8 cellular contexts compared by ENCODE assay signal in the genomic region with DNA sequence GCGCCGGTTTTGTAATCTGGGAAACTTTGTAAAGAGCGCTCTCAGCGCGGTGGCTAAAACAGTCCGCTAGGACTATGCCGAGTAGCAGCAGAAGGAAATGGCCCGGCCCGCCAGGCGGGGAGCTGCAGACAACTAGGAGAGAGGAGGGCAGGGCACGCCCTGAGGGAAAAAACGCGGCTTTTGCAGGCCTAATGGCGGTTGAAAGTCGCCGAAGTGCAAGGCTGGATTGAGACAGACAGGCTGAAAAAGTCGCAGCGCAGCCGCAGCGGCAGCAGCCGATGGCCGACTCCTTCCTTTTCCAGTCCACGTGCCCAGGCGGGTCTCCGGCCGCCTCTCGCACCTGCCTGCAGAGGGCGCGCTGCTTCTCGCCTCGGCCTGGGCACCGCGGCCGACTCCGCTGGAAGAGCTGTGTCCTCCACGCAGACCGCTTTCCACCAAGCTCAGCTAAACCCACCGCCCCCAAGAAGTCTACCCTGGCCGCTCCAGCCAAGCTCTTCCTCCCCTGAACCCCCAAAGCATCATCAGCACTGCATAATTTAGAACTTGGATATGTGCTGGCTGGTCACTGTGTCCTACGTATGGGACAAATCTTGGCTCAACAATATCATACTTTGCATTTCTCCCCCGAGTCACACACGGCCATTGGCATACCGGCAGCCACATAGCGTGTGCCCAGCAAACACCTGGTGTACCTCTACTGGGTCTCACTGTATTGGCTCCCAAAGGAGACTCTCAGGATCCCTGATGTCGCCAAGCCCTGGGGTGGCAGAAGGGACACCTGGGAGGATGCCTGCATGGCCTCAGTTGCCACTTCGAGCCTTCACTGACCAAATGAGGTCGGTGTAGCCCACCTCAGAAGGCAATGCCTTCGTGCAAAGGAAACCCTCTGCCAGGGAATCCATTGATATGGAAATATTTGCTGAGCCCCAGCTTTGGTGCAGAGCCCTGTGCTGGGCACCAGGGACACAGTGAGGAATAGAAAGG. TPM values are rescaled to one million over a fixed set of nuclear protein-coding genes. Genes with fewer than 3 reads are reported as not detected.
A peak's percentile ranks its signal among the peaks of the same experiment; 100 is the strongest.
DNase-seq lines count a peak whose midpoint lies in the region; ATAC-seq, FAIRE-seq and TF ChIP-seq lines count a peak whose summit lies in the region.

No MANE protein-coding gene starts in this region.

- H3K9ac ChIP-seq in NT2/D1 (ENCODE audit: insufficient read length, low read depth): peak overlapping the region; percentile 73
- H3K9ac ChIP-seq in fibroblast of lung (ENCODE audit: insufficient read depth, low read length): peak overlapping the region; percentile 7

- peaks cover 7% of the 10 kb centered on the region for H3K4me1 Mint-ChIP-seq in activated T-cell treated with anti-CD3 and anti-CD28 coated beads, Interleukin-2, amount 50 U/mL, for 4 hours (ENCODE audit: low read depth)
- peaks cover 2% of the 10 kb centered on the region for H3K4me1 Mint-ChIP-seq in nephron

- intact Hi-C loops in stomach (cut with DNase I; ENCODE audit: low total_unique reads): no loop called here

- no peaks in the 10 kb centered on the region for H3K9me3 ChIP-seq in A549
- no peaks in the 10 kb centered on the region for H3K9me3 ChIP-seq in NT2/D1 (ENCODE audit: insufficient read depth, low read length)
- H3K9me3 ChIP-seq in fibroblast of lung (ENCODE audit: control insufficient read depth, insufficient read depth, low read depth, low read length): no peaks in the 10 kb centered on the region
- no peaks in the 10 kb centered on the region for H3K9me3 ChIP-seq in stomach

- peak overlapping the region in 2 of 3 experiments; percentile 62 to 80 for H3K27ac Mint-ChIP-seq in nephron

- CTCF ChIA-PET in A549 (lab: Yijun Ruan, JAX): interaction anchor here (0.6 to 26.9 kb wide), 29 partner anchors 9 to 372 kb away, joined by 3 to 814 read pairs (median 4); a partner anchor contains a TSS

- no peak for TF ChIP-seq EP300 in A549 (IDR thresholded peaks at IDR 0.05)
- no peak for TF ChIP-seq EP300 in stomach (IDR thresholded peaks at IDR 0.05)

- TF ChIP-seq POLR2A in A549 (IDR thresholded peaks at IDR 0.05; ENCODE audit: low read length) (peak; percentile 34; the same call in 1 of the 2 replicates), stomach (IDR thresholded peaks at IDR 0.05) (no peak)

- peak; percentile 85 to 92 for ATAC-seq in A549
- peak; percentile 74 for ATAC-seq in HG03025 (IDR thresholded peaks at IDR 0.05; ENCODE audit: low FRiP score, unreplicated experiment)
- peak; percentile 86 to 94 for ATAC-seq in activated T-cell treated with anti-CD3 and anti-CD28 coated beads, Interleukin-2, amount 50 U/mL, for 4 hours

- FAIRE-seq in A549 (lab: Jason Lieb, UNC): peak; percentile 43
- FAIRE-seq in GM18507 (lab: Jason Lieb, UNC): peak; percentile 9

- H4K20me1 ChIP-seq in fibroblast of lung (ENCODE audit: control insufficient read depth, extremely low read depth, insufficient read depth, low read length): no peaks in the 10 kb centered on the region

- TF ChIP-seq RAD21 in A549 (conservative IDR thresholded peaks at IDR 0.05 in 1 of 2, IDR thresholded peaks at IDR 0.05 in 1 of 2): peak; percentile 35 to 58

- H3K4me1 ChIP-seq in A549: peaks cover 17% of the 10 kb centered on the region
- H3K4me1 ChIP-seq in NT2/D1 (ENCODE audit: insufficient read depth, insufficient read length): peaks cover 3% of the 10 kb centered on the region
- no peaks in the 10 kb centered on the region for H3K4me1 ChIP-seq in fibroblast of lung (ENCODE audit: control insufficient read depth, extremely low read depth, insufficient read depth, low read length)
- peaks cover 6 to 15% (median 9%) of the 10 kb centered on the region in 4 donors for H3K4me1 ChIP-seq in stomach

- no peaks in the 10 kb centered on the region for H3K9me3 Mint-ChIP-seq in activated T-cell treated with anti-CD3 and anti-CD28 coated beads, Interleukin-2, amount 50 U/mL, for 4 hours
- peaks cover 14% of the 10 kb centered on the region for H3K9me3 Mint-ChIP-seq in nephron

- peak overlapping the region; percentile 81 to 90 for H3K27ac ChIP-seq in A549
- H3K27ac ChIP-seq in fibroblast of lung (ENCODE audit: insufficient read depth, low read length): no peak overlapping the region
- H3K27ac ChIP-seq in stomach: peak overlapping the region; percentile 73 to 78 (median 76)

- peak overlapping the region; percentile 72 for H3K4me3 Mint-ChIP-seq in activated T-cell treated with anti-CD3 and anti-CD28 coated beads, Interleukin-2, amount 50 U/mL, for 4 hours
- peak overlapping the region; percentile 80 to 83 (median 81) for H3K4me3 Mint-ChIP-seq in nephron

- DNase-seq in A549 (ENCODE audit: low read depth in 1 of 2, low spot score in 1 of 2): peak; percentile 55 to 80
- no peak for DNase-seq in GM18507 (ENCODE audit: extremely low spot score, insufficient read length, low read depth)
- peak; percentile 55 for DNase-seq in NT2/D1 (ENCODE audit: low read depth, low spot score)
- DNase-seq in activated T-cell treated with anti-CD3 and anti-CD28 coated beads, Interleukin-2, amount 50 U/mL, for 4 hours: peak; percentile 51
- DNase-seq in fibroblast of lung (ENCODE audit: low read depth in 2 of 2): peak; percentile 39
- peak; percentile 68 for DNase-seq in stomach

- TF ChIP-seq CTCF in A549 (IDR thresholded peaks at IDR 0.05) (peak; percentile 78), fibroblast of lung (conservative IDR thresholded peaks at IDR 0.05 in 1 of 2, IDR thresholded peaks at IDR 0.05 in 1 of 2; ENCODE audit: low read depth in 1 of 2, low read length in 2 of 2) (peak; percentile 50 to 55), nephron (IDR thresholded peaks at IDR 0.05; ENCODE audit: unreplicated experiment in 3 of 3) (peak in 2 of 3 experiments; percentile 51 to 71), stomach (IDR thresholded peaks at IDR 0.05) (peak in 5 of 7 experiments; percentile 13 to 69 (median 54))

- H3K36me3 ChIP-seq in NT2/D1 (ENCODE audit: insufficient read depth, insufficient read length, low read length) (no peaks in the 10 kb centered on the region), fibroblast of lung (ENCODE audit: control insufficient read depth, insufficient read depth, low read length) (no peaks in the 10 kb centered on the region), stomach (no peaks in the 10 kb centered on the region)

- POLR2A ChIA-PET in A549 (lab: Yijun Ruan, JAX): interaction anchor here (0.6 to 2.0 kb wide), 5 partner anchors 12 to 29 kb away, joined by 3 to 17 read pairs (median 7); a partner anchor contains a TSS

- no peaks in the 10 kb centered on the region for H3K79me2 ChIP-seq in fibroblast of lung (ENCODE audit: control insufficient read depth, insufficient read depth, low read length)

- H3K27me3 ChIP-seq in NT2/D1 (ENCODE audit: insufficient read depth, insufficient read length): peaks cover 3% of the 10 kb centered on the region
- no peaks in the 10 kb centered on the region for H3K27me3 ChIP-seq in fibroblast of lung (ENCODE audit: control insufficient read depth, insufficient read depth, low read length)
- no peaks in the 10 kb centered on the region for H3K27me3 ChIP-seq in stomach

- H3K27me3 Mint-ChIP-seq in activated T-cell treated with anti-CD3 and anti-CD28 coated beads, Interleukin-2, amount 50 U/mL, for 4 hours (ENCODE audit: low read depth): no peaks in the 10 kb centered on the region
- H3K27me3 Mint-ChIP-seq in nephron (ENCODE audit: low read depth): peaks cover 6% of the 10 kb centered on the region

- WGBS in A549 (ENCODE audit: missing lambda C conversion rate): 8% methylated on average over 27 of the region's 48 CpGs
- 11 to 44% (median 29%) methylated on average over 11 to 48 of the region's 48 CpGs for WGBS in stomach, 5 donors

- H3K4me3 ChIP-seq in A549 (peak overlapping the region; percentile 31), NT2/D1 (ENCODE audit: insufficient read length, low read depth) (peak overlapping the region; percentile 19), fibroblast of lung (replicated peaks in 1 of 4; ENCODE audit: control extremely low read depth in 1 of 4, insufficient read depth in 1 of 4, low read depth in 3 of 4, low read length in 4 of 4) (peak overlapping the region in 2 of 4 experiments; percentile 38 to 51), stomach (peak overlapping the region; percentile 28 to 38 (median 34))

- peak overlapping the region; percentile 75 for H3K4me2 ChIP-seq in A549
- peak overlapping the region; percentile 59 for H3K4me2 ChIP-seq in fibroblast of lung (ENCODE audit: extremely low read depth, insufficient read depth, low read length)

- peak overlapping the region; percentile 62 for H2AFZ ChIP-seq in fibroblast of lung (ENCODE audit: low read length)

- H3K36me3 Mint-ChIP-seq in activated T-cell treated with anti-CD3 and anti-CD28 coated beads, Interleukin-2, amount 50 U/mL, for 4 hours (ENCODE audit: insufficient read depth): no peaks in the 10 kb centered on the region
- no peaks in the 10 kb centered on the region for H3K36me3 Mint-ChIP-seq in nephron (ENCODE audit: low read depth)

TF ChIP-seq in A549, 52 proteins besides CTCF, POLR2A, EP300 and RAD21 (continues in another document):
- TF ChIP-seq CBX2 (IDR thresholded peaks at IDR 0.05; ENCODE audit: borderline replicate concordance, low read depth): no peak

RNA-seq across cellular contexts. Expression of a gene that starts 14.5 kb away (rescaled TPM):
- polyA plus RNA-seq in A549 (2011; rRNA removed): 739 and 750 TPM in 2 replicates
- 992 and 1,002 TPM in 2 replicates for polyA plus RNA-seq in A549 (2012; cell fraction: cytosol; rRNA removed)
- 1,027 and 1,105 TPM in 2 replicates for polyA plus RNA-seq in A549 (2012; cell fraction: nucleus; rRNA removed)
- 604 to 638 TPM (median 625 TPM) in 3 replicates for polyA plus RNA-seq in A549 (2017; fragmentation: RNase III; extraction: RNeasy Plus Mini Kit Qiagen cat#74134 plus additional on column Dnase treatment)
- 805 and 878 TPM in 2 replicates for polyA minus RNA-seq in A549 (2011; rRNA and poly(A)+ RNA removed)
- total RNA-seq in activated T-cell treated with anti-CD3 and anti-CD28 coated beads, Interleukin-2, amount 50 U/mL, for 4 hours: 100 to 1,000 TPM; 619 to 710 (median 671) TPM
- total RNA-seq in fibroblast of lung: 118 and 157 TPM in 2 replicates
- polyA plus RNA-seq in fibroblast of lung: 255 and 442 TPM in 2 replicates
- polyA plus RNA-seq in fibroblast of lung (2012): 218 and 377 TPM in 2 replicates
- polyA minus RNA-seq in fibroblast of lung (ENCODE audit: low replicate concordance): 234 and 316 TPM in 2 replicates
- total RNA-seq in stomach: 100 to 1,000 TPM; 108 to 324 (median 153) TPM
- polyA plus RNA-seq in stomach: 100 to 1,000 TPM; 330 to 907 (median 549) TPM
